In the genomic region with DNA sequence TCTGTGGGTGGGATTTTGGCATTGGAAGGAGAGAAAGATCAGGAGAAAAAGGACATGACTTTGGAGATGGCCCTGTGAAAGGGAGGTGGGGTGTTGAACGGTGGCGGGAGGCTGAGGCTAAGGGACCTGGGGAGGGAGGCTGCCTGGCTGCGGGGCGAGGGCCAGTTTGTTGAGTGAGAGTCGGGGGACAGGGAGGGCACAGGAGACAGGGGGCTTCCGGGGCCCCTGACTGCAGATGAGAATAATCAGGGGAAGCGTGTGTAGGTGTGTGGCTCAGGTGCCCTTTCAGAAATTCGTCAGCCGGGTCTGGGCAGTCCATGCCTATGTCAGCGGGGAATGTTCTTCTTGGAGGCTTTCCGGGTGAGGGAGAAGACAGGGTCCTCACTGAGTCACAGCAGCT, we compare ENCODE assay signal across 18 cellular contexts. TPM values are rescaled to one million over a fixed set of nuclear protein-coding genes. Genes with fewer than 3 reads are reported as not detected.
"Had no signal": no experiment of that assay in that cellular context is flagged by ENCODE, and none has a peak within 500 bp of the region (broad histone marks: within the 10 kb centered on the region; RNA-seq: fewer than 3 reads in every experiment).

No MANE protein-coding gene starts in this region.

- H3K9me3 Mint-ChIP-seq: activated CD4-positive, alpha-beta T cell treated with anti-CD3 and anti-CD28 coated beads, Interleukin-2, amount 10 ng/mL, durations not matched to agents 7 days and 5 days; activated naive CD4-positive, alpha-beta T cell treated with anti-CD3 and anti-CD28 coated beads, Interleukin-2, amount 50 U/mL, for 24 hours; activated T-cell treated with anti-CD3 and anti-CD28 coated beads, Interleukin-2, amount 50 U/mL, for 4 hours; stimulated activated naive CD8-positive, alpha-beta T cell treated with anti-CD3 and anti-CD28 coated beads, Interleukin-15, amount 100 ng/mL, for 72 hours; T-helper 1 cell treated with Interleukin-12 subunit alpha and Interleukin-12 subunit beta and Interleukin-4 antibody, amounts not matched to agents 30 μg/mL and 1 μg/mL, for 36 hours had no signal

- H3K27ac ChIP-seq: cardiac muscle cell, foreskin keratinocyte, hepatocyte had no signal

- H3K79me2 ChIP-seq: hepatocyte had no signal

- DNase-seq: activated CD4-positive, alpha-beta T cell treated with anti-CD3 and anti-CD28 coated beads, Interleukin-2, amount 10 ng/mL, durations not matched to agents 7 days and 5 days; activated CD8-positive, alpha-beta memory T cell treated with anti-CD3 and anti-CD28 coated beads, Interleukin-2, amount 50 U/mL, for 4 hours; activated gamma-delta T cell; activated T-cell treated with anti-CD3 and anti-CD28 coated beads, Interleukin-2, amount 50 U/mL, for 4 hours; foreskin keratinocyte; midbrain; stimulated activated CD4-positive, alpha-beta T cell treated with anti-CD3 and anti-CD28 coated beads, Interleukin-15, amount 100 ng/mL, for 24 hours; stimulated activated CD4-positive, alpha-beta T cell treated with anti-CD3 and anti-CD28 coated beads, Interleukin-2, amount 100 ng/mL, for 48 hours; stimulated activated naive CD8-positive, alpha-beta T cell treated with anti-CD3 and anti-CD28 coated beads, Interleukin-15, amount 100 ng/mL, for 72 hours; trophoblast cell had no signal

- H3K27me3 Mint-ChIP-seq: activated CD4-positive, alpha-beta T cell treated with anti-CD3 and anti-CD28 coated beads, Interleukin-2, amount 10 ng/mL, durations not matched to agents 7 days and 5 days; activated naive CD4-positive, alpha-beta T cell treated with anti-CD3 and anti-CD28 coated beads, Interleukin-2, amount 50 U/mL, for 24 hours; stimulated activated naive CD8-positive, alpha-beta T cell treated with anti-CD3 and anti-CD28 coated beads, Interleukin-15, amount 100 ng/mL, for 72 hours had no signal

- H3K4me3 ChIP-seq: cardiac muscle cell, hepatocyte, lung had no signal

- H3K4me1 ChIP-seq: foreskin keratinocyte had no signal

- H3K4me1 Mint-ChIP-seq: activated CD4-positive, alpha-beta T cell treated with anti-CD3 and anti-CD28 coated beads, Interleukin-2, amount 10 ng/mL, durations not matched to agents 7 days and 5 days; activated naive CD4-positive, alpha-beta T cell treated with anti-CD3 and anti-CD28 coated beads, Interleukin-2, amount 50 U/mL, for 24 hours; stimulated activated naive CD8-positive, alpha-beta T cell treated with anti-CD3 and anti-CD28 coated beads, Interleukin-15, amount 100 ng/mL, for 72 hours had no signal

- H3K27ac Mint-ChIP-seq: activated CD4-positive, alpha-beta T cell treated with anti-CD3 and anti-CD28 coated beads, Interleukin-2, amount 10 ng/mL, durations not matched to agents 7 days and 5 days; activated naive CD4-positive, alpha-beta T cell treated with anti-CD3 and anti-CD28 coated beads, Interleukin-2, amount 50 U/mL, for 24 hours; stimulated activated naive CD8-positive, alpha-beta T cell treated with anti-CD3 and anti-CD28 coated beads, Interleukin-15, amount 100 ng/mL, for 72 hours; T-helper 1 cell treated with Interleukin-12 subunit alpha and Interleukin-12 subunit beta and Interleukin-4 antibody, amounts not matched to agents 30 μg/mL and 1 μg/mL, for 36 hours had no signal

- H3K27me3 ChIP-seq: cardiac muscle cell, hepatocyte had no signal

- H3K4me2 ChIP-seq: hepatocyte had no signal

- H3K4me3 Mint-ChIP-seq: activated CD4-positive, alpha-beta T cell treated with anti-CD3 and anti-CD28 coated beads, Interleukin-2, amount 10 ng/mL, durations not matched to agents 7 days and 5 days; activated naive CD4-positive, alpha-beta T cell treated with anti-CD3 and anti-CD28 coated beads, Interleukin-2, amount 50 U/mL, for 24 hours; activated T-cell treated with anti-CD3 and anti-CD28 coated beads, Interleukin-2, amount 50 U/mL, for 4 hours; stimulated activated naive CD8-positive, alpha-beta T cell treated with anti-CD3 and anti-CD28 coated beads, Interleukin-15, amount 100 ng/mL, for 72 hours; T-helper 1 cell treated with Interleukin-12 subunit alpha and Interleukin-12 subunit beta and Interleukin-4 antibody, amounts not matched to agents 30 μg/mL and 1 μg/mL, for 36 hours had no signal

- H3K36me3 Mint-ChIP-seq: activated naive CD4-positive, alpha-beta T cell treated with anti-CD3 and anti-CD28 coated beads, Interleukin-2, amount 50 U/mL, for 24 hours had no signal

- H3K36me3 ChIP-seq: cardiac muscle cell had no signal

- H2AFZ ChIP-seq: hepatocyte had no signal

RNA-seq across cellular contexts. Expression of a gene that starts 52.2 kb away (rescaled TPM):
- total RNA-seq: cardiac muscle cell, epithelial cell of proximal tubule, fibroblast of lung, foreskin keratinocyte, left colon had no signal
- polyA plus RNA-seq: cardiac muscle cell, fibroblast of lung, foreskin keratinocyte had no signal
